8 cellular contexts compared by ENCODE assay signal in genomic region chr9:130186839-130187522, GRCh38. TPM values are rescaled to one million over a fixed set of nuclear protein-coding genes. Genes with fewer than 3 reads are reported as not detected.
DNase-seq lines count a peak whose midpoint lies in the region; ATAC-seq, FAIRE-seq and TF ChIP-seq lines count a peak whose summit lies in the region.

No MANE protein-coding gene starts in this region.

- POLR2A ChIA-PET in AG04449 (lab: Yijun Ruan, JAX), result interaction anchor here (0.6 kb wide), 1 partner anchor 36 kb away, joined by 3 read pairs; no protein-coding TSS in a partner anchor

- peaks cover 90% of the 10 kb centered on the region for H4K20me1 ChIP-seq in astrocyte (ENCODE audit: insufficient read depth, low read length)

- H3K4me3 ChIP-seq in AG04449 (ENCODE audit: low read depth, low read length), result peak overlapping the region; percentile 40
- no peak overlapping the region for H3K4me3 ChIP-seq in astrocyte (ENCODE audit: insufficient read depth, low read depth, low read length)
- H3K4me3 ChIP-seq in uterus, result peak overlapping the region; percentile 32 to 37

- H3K4me3 Mint-ChIP-seq in astrocyte (ENCODE audit: unreplicated experiment), result peak overlapping the region; percentile 72

- H3K9ac ChIP-seq in astrocyte (ENCODE audit: low read length), result peak overlapping the region; percentile 52

- DNase-seq in AG04449 (ENCODE audit: low read depth, low spot score) (no peak), HT1080 (ENCODE audit: low read depth) (peak; percentile 74), astrocyte (ENCODE audit: low read depth) (peak; percentile 37), islet precursor cell (peak; percentile 95), uterus (peak; percentile 58 to 77), NCI-H82 (lab: John Stamatoyannopoulos, UW) (no peak)

- intact Hi-C loops in uterus (cut with DNase I; ENCODE audit: low total_unique reads), result no loop called here

- H3K4me1 ChIP-seq in astrocyte (ENCODE audit: insufficient read depth, low read length) (peaks cover 62% of the 10 kb centered on the region), uterus (peaks cover 0 to 14% of the 10 kb centered on the region in 2 donors)

- CTCF ChIA-PET in AG04449 (lab: Yijun Ruan, JAX), result interaction anchor here (0.8 to 2.3 kb wide), 3 partner anchors 13 to 79 kb away, joined by 4 to 10 read pairs (median 7); no protein-coding TSS in a partner anchor

- H3K79me2 ChIP-seq in astrocyte (ENCODE audit: insufficient read depth, low read length), result peaks cover 93% of the 10 kb centered on the region

- no peaks in the 10 kb centered on the region for H3K36me3 ChIP-seq in astrocyte (ENCODE audit: insufficient read depth, low read length)
- H3K36me3 ChIP-seq in uterus, result no peaks in the 10 kb centered on the region

- no peak for TF ChIP-seq CTCF in AG04449 (IDR thresholded peaks at IDR 0.05; ENCODE audit: insufficient read depth, low read length, missing control alignments)
- TF ChIP-seq CTCF in astrocyte (IDR thresholded peaks at IDR 0.05; ENCODE audit: insufficient read depth, low read depth, low read length), result no peak
- TF ChIP-seq CTCF in uterus (IDR thresholded peaks at IDR 0.05), result peak in 1 of 4 experiments; percentile 2

- no peak for ATAC-seq in GM19395 (IDR thresholded peaks at IDR 0.05; ENCODE audit: unreplicated experiment)
- no peak for ATAC-seq in HG03571 (IDR thresholded peaks at IDR 0.05; ENCODE audit: unreplicated experiment)

- FAIRE-seq in astrocyte (lab: Jason Lieb, UNC), result no peak

- no peaks in the 10 kb centered on the region for H3K27me3 Mint-ChIP-seq in astrocyte (ENCODE audit: low read depth, unreplicated experiment)

- peak; percentile 9 to 52 for TF ChIP-seq POLR2A in uterus (IDR thresholded peaks at IDR 0.05)

- H3K27me3 ChIP-seq in astrocyte (ENCODE audit: insufficient read depth, low read length) (no peaks in the 10 kb centered on the region), uterus (no peaks in the 10 kb centered on the region)

- H3K4me2 ChIP-seq in astrocyte (ENCODE audit: low read length), result peak overlapping the region; percentile 80

- H3K4me1 Mint-ChIP-seq in astrocyte (ENCODE audit: low read depth, unreplicated experiment), result peaks cover 52% of the 10 kb centered on the region

- peak overlapping the region; percentile 18 for H3K27ac ChIP-seq in astrocyte (ENCODE audit: low read depth, low read length)
- peak overlapping the region; percentile 93 to 95 for H3K27ac ChIP-seq in uterus

- peaks cover 1% of the 10 kb centered on the region for H3K36me3 Mint-ChIP-seq in astrocyte (ENCODE audit: low read depth, unreplicated experiment)

- H2AFZ ChIP-seq in astrocyte (ENCODE audit: low read depth, low read length), result no peak overlapping the region

- no peak overlapping the region for H3K27ac Mint-ChIP-seq in astrocyte (ENCODE audit: unreplicated experiment)

- no peaks in the 10 kb centered on the region for H3K9me3 Mint-ChIP-seq in astrocyte (ENCODE audit: unreplicated experiment)

- H3K9me3 ChIP-seq in astrocyte (ENCODE audit: insufficient read depth, low read depth, low read length) (no peaks in the 10 kb centered on the region), uterus (no peaks in the 10 kb centered on the region)

RNA-seq across cellular contexts. Expression of gene NCS1, which starts 14.8 kb away (rescaled TPM):
- total RNA-seq in HT1080 (2014; rRNA removed; shearing (Covaris generic)), result 66.9 and 76.3 TPM in 2 replicates
- 64.5 and 68.9 TPM in 2 replicates for polyA plus RNA-seq in HT1080 (2015; cell fraction: cytosol; rRNA removed)
- polyA plus RNA-seq in HT1080 (2015; cell fraction: nucleus; rRNA removed), result 31.4 and 36.6 TPM in 2 replicates
- total RNA-seq in astrocyte, result 119 and 126 TPM in 2 replicates
- total RNA-seq in uterus, result 10 to 100 TPM in 3 of 4 donors, 1 to 10 TPM in 1; 4.1 to 99.3 (median 39.0) TPM

Comparison
In these comparisons a context has a peak if more than half of its experiments do, and no peak if none do; other contexts are left out.
1. DNase-seq: peak in HT1080 (single experiment), astrocyte (single experiment), islet precursor cell (single experiment) and uterus (2 of 2); none in AG04449 (single experiment) and NCI-H82 (single experiment).